Comparison of ENCODE assay signal across 9 cellular contexts in the genomic region with DNA sequence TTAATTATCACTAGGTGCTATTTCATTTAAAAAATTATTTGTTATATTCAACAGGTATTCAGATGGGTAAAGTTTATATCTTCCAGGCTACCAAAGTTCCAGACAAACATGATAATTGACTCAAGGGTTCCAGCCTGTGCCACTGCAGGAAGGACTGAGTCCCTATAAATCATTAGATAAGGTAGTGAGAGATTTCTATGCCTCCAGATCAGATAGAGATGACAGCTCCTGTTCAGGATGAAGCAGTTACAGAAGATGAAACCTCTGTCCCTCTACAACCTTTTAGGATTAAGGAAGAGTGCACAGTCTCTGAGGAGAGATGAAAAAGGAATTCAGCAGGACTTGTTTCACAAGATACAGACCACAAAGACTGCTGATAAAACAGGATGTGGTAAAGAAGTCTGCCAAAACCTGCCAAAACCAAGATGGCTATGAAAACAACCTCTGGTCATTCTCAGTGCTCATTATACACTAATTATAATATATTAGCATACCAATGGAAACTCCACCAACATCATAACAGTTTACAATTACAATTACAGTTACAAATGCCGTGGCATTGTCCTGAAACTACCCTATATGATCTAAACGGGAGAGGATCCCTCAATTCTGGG.
DNase-seq lines count a peak whose midpoint lies in the region; ATAC-seq lines count a peak whose summit lies in the region.
"Had no signal": no experiment of that assay in that cellular context is flagged by ENCODE, and none has a peak within 500 bp of the region (broad histone marks: within the 10 kb centered on the region; RNA-seq: fewer than 3 reads in every experiment).

No MANE protein-coding gene starts in this region.

- H3K27ac ChIP-seq in rectal smooth muscle tissue (ENCODE audit: low read depth, low read length): no peak overlapping the region

- no peaks in the 10 kb centered on the region for H3K36me3 Mint-ChIP-seq in activated T-cell treated with anti-CD3 and anti-CD28 coated beads, Interleukin-2, amount 50 U/mL, for 24 hours (ENCODE audit: low read depth)
- H3K36me3 Mint-ChIP-seq in activated naive CD8-positive, alpha-beta T cell treated with anti-CD3 and anti-CD28 coated beads, Interleukin-2, amount 50 U/mL, for 24 hours (ENCODE audit: low read depth): no peaks in the 10 kb centered on the region

- peak overlapping the region; percentile 46 for H3K4me3 ChIP-seq in rectal smooth muscle tissue (ENCODE audit: low read length)

- ATAC-seq in HG03571 (IDR thresholded peaks at IDR 0.05; ENCODE audit: unreplicated experiment): peak; percentile 96
- peak; percentile 65 for ATAC-seq in activated naive CD8-positive, alpha-beta T cell treated with anti-CD3 and anti-CD28 coated beads, Interleukin-2, amount 50 U/mL, for 24 hours

- no peaks in the 10 kb centered on the region for H3K27me3 Mint-ChIP-seq in activated T-cell treated with anti-CD3 and anti-CD28 coated beads, Interleukin-2, amount 50 U/mL, for 24 hours
- peaks cover 2% of the 10 kb centered on the region for H3K27me3 Mint-ChIP-seq in activated naive CD8-positive, alpha-beta T cell treated with anti-CD3 and anti-CD28 coated beads, Interleukin-2, amount 50 U/mL, for 24 hours

- peaks cover 7% of the 10 kb centered on the region for H3K4me1 ChIP-seq in rectal smooth muscle tissue (ENCODE audit: control insufficient read depth, insufficient read depth, low read length)

- no peak for DNase-seq in activated T-cell treated with anti-CD3 and anti-CD28 coated beads, Interleukin-2, amount 50 U/mL, for 24 hours
- no peak for DNase-seq in activated T-cell treated with anti-CD3 and anti-CD28 coated beads, Interleukin-2, amount 50 U/mL, for 1 hour
- no peak for DNase-seq in activated naive CD8-positive, alpha-beta T cell treated with anti-CD3 and anti-CD28 coated beads, Interleukin-2, amount 50 U/mL, for 24 hours
- DNase-seq in NCI-H1417 treated with DMSO at 0.1 percent for 48 hours (lab: John Stamatoyannopoulos, UW): no peak
- DNase-seq in DMS114 treated with DMSO at 0.1 percent for 48 hours (lab: John Stamatoyannopoulos, UW; ENCODE audit: unreplicated experiment): no peak
- no peak for DNase-seq in NCI-H82 (lab: John Stamatoyannopoulos, UW)

- H3K9me3 Mint-ChIP-seq in activated T-cell treated with anti-CD3 and anti-CD28 coated beads, Interleukin-2, amount 50 U/mL, for 24 hours: no peaks in the 10 kb centered on the region
- peaks cover 4% of the 10 kb centered on the region for H3K9me3 Mint-ChIP-seq in activated naive CD8-positive, alpha-beta T cell treated with anti-CD3 and anti-CD28 coated beads, Interleukin-2, amount 50 U/mL, for 24 hours

- no peak overlapping the region for H3K9ac ChIP-seq in rectal smooth muscle tissue (ENCODE audit: low read length)

- H3K27ac Mint-ChIP-seq in activated T-cell treated with anti-CD3 and anti-CD28 coated beads, Interleukin-2, amount 50 U/mL, for 24 hours: peak overlapping the region; percentile 51
- H3K27ac Mint-ChIP-seq in activated naive CD8-positive, alpha-beta T cell treated with anti-CD3 and anti-CD28 coated beads, Interleukin-2, amount 50 U/mL, for 24 hours: peak overlapping the region; percentile 62
- H3K27ac Mint-ChIP-seq: B cell had no signal

- H3K4me1 Mint-ChIP-seq in activated T-cell treated with anti-CD3 and anti-CD28 coated beads, Interleukin-2, amount 50 U/mL, for 24 hours (ENCODE audit: low read depth): peaks cover 33% of the 10 kb centered on the region
- peaks cover 37% of the 10 kb centered on the region for H3K4me1 Mint-ChIP-seq in activated naive CD8-positive, alpha-beta T cell treated with anti-CD3 and anti-CD28 coated beads, Interleukin-2, amount 50 U/mL, for 24 hours

- no peak overlapping the region for H3K4me3 Mint-ChIP-seq in activated T-cell treated with anti-CD3 and anti-CD28 coated beads, Interleukin-2, amount 50 U/mL, for 24 hours
- H3K4me3 Mint-ChIP-seq in activated naive CD8-positive, alpha-beta T cell treated with anti-CD3 and anti-CD28 coated beads, Interleukin-2, amount 50 U/mL, for 24 hours: peak overlapping the region; percentile 23
- H3K4me3 Mint-ChIP-seq: B cell had no signal

- H3K36me3 ChIP-seq in rectal smooth muscle tissue (ENCODE audit: control insufficient read depth, insufficient read depth, low read length): no peaks in the 10 kb centered on the region

- no peaks in the 10 kb centered on the region for H3K27me3 ChIP-seq in rectal smooth muscle tissue (ENCODE audit: control insufficient read depth, insufficient read depth, low read length)
